ENCODE assay signal across 29 cellular contexts in the genomic region with DNA sequence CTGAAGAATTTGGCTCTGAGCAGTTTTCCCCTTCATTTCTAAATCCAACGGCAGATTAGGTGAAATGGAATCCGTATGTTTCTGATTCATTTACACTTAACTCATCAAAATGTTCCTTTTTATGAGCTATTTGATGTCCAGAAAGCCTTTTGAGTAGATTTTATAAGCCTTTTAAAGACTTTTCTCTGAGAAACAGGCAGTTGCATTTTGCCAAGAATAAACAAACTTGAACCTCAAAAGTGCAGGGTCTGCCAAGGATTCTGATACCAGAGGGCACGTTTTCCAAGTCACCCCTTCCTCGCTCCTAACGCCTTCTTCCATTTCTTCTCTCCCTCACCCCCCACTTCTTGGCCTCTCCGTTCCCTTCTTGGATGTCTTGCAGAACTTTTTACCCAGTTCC.
"Had no signal": no experiment of that assay in that cellular context is flagged by ENCODE, and none has a peak within 500 bp of the region (broad histone marks: within the 10 kb centered on the region; RNA-seq: fewer than 3 reads in every experiment).

No MANE protein-coding gene starts in this region.

- H3K36me3 ChIP-seq: left ventricle myocardium inferior, pancreas, prostate gland, spleen, tibial nerve, uterus had no signal

- H3K27me3 ChIP-seq: spleen, tibial nerve, uterus had no signal

- DNase-seq: hypothalamus; immature natural killer cell; kidney; left colon; left ventricle myocardium inferior; mesendoderm; midbrain; mucosa of descending colon; naive thymus-derived CD4-positive, alpha-beta T cell; nucleus accumbens; pancreas; posterior cingulate gyrus; retina; right cardiac atrium; spleen; stimulated activated CD4-positive, alpha-beta T cell treated with anti-CD3 and anti-CD28 coated beads, Interleukin-4, amount 100 ng/mL, for 24 hours; stimulated activated naive CD4-positive, alpha-beta T cell treated with Interleukin-2 at 50 U/mL for 16 hours; stimulated activated naive CD8-positive, alpha-beta T cell treated with anti-CD3 and anti-CD28 coated beads, Interleukin-15, amount 100 ng/mL, for 72 hours; substantia nigra; uterus had no signal

- H3K36me3 Mint-ChIP-seq: naive thymus-derived CD4-positive, alpha-beta T cell; natural killer cell treated with Interleukin-12 subunit alpha and Interleukin-12 subunit beta and Interleukin-15 and Interleukin-18, amount 100 ng/mL, for 72 hours; type B pancreatic cell had no signal

- H3K27ac Mint-ChIP-seq: immature natural killer cell; naive thymus-derived CD4-positive, alpha-beta T cell; natural killer cell treated with Interleukin-12 subunit alpha and Interleukin-12 subunit beta and Interleukin-15 and Interleukin-18, amount 100 ng/mL, for 72 hours; stimulated activated effector memory CD8-positive, alpha-beta T cell treated with anti-CD3 and anti-CD28 coated beads, Interleukin-12 subunit alpha, Interleukin-12 subunit beta, amount 100 ng/mL, for 72 hours; stimulated activated naive CD8-positive, alpha-beta T cell treated with anti-CD3 and anti-CD28 coated beads, Interleukin-15, amount 100 ng/mL, for 72 hours; type B pancreatic cell had no signal

- H3K4me1 ChIP-seq: left ventricle myocardium inferior, pancreas, prostate gland, spleen, tibial nerve had no signal

- H3K4me3 Mint-ChIP-seq: immature natural killer cell; naive thymus-derived CD4-positive, alpha-beta T cell; natural killer cell treated with Interleukin-12 subunit alpha and Interleukin-12 subunit beta and Interleukin-15 and Interleukin-18, amount 100 ng/mL, for 72 hours; neural crest cell; stimulated activated effector memory CD8-positive, alpha-beta T cell treated with anti-CD3 and anti-CD28 coated beads, Interleukin-12 subunit alpha, Interleukin-12 subunit beta, amount 100 ng/mL, for 72 hours; stimulated activated naive CD8-positive, alpha-beta T cell treated with anti-CD3 and anti-CD28 coated beads, Interleukin-15, amount 100 ng/mL, for 72 hours; type B pancreatic cell had no signal

- H3K27ac ChIP-seq: left ventricle myocardium inferior, pancreas, prostate gland, skin epidermis, spleen, tibial nerve, uterus had no signal

- H3K4me1 Mint-ChIP-seq: immature natural killer cell; naive thymus-derived CD4-positive, alpha-beta T cell; neural crest cell; stimulated activated effector memory CD8-positive, alpha-beta T cell treated with anti-CD3 and anti-CD28 coated beads, Interleukin-12 subunit alpha, Interleukin-12 subunit beta, amount 100 ng/mL, for 72 hours; stimulated activated naive CD8-positive, alpha-beta T cell treated with anti-CD3 and anti-CD28 coated beads, Interleukin-15, amount 100 ng/mL, for 72 hours had no signal

- H3K9me3 ChIP-seq: left ventricle myocardium inferior, mucosa of descending colon, pancreas, prostate gland, spleen, tibial nerve, uterus had no signal

- H3K4me3 ChIP-seq: left ventricle myocardium inferior, lung, mucosa of descending colon, pancreas, prostate gland, skin epidermis, spleen, tibial nerve, uterus had no signal

- H3K9me3 Mint-ChIP-seq: neural crest cell, type B pancreatic cell had no signal

- H3K27me3 Mint-ChIP-seq: natural killer cell treated with Interleukin-12 subunit alpha and Interleukin-12 subunit beta and Interleukin-15 and Interleukin-18, amount 100 ng/mL, for 72 hours; stimulated activated naive CD8-positive, alpha-beta T cell treated with anti-CD3 and anti-CD28 coated beads, Interleukin-15, amount 100 ng/mL, for 72 hours had no signal

- ATAC-seq: left colon; mucosa of descending colon; naive thymus-derived CD4-positive, alpha-beta T cell; natural killer cell treated with Interleukin-12 subunit alpha and Interleukin-12 subunit beta and Interleukin-15 and Interleukin-18, amount 100 ng/mL, for 72 hours; pancreas; right cardiac atrium; sciatic nerve; stimulated activated effector memory CD8-positive, alpha-beta T cell treated with anti-CD3 and anti-CD28 coated beads, Interleukin-12 subunit alpha, Interleukin-12 subunit beta, amount 100 ng/mL, for 72 hours; stimulated activated naive CD8-positive, alpha-beta T cell treated with anti-CD3 and anti-CD28 coated beads, Interleukin-15, amount 100 ng/mL, for 72 hours had no signal
